In genomic region chr14:69964841-69965240, GRCh38 we compare ENCODE assay signal across 19 cellular contexts.
A peak's percentile ranks its signal among the peaks of the same experiment; 100 is the strongest.
DNase-seq lines count a peak whose midpoint lies in the region; ATAC-seq and TF ChIP-seq lines count a peak whose summit lies in the region.
"Had no signal": no experiment of that assay in that cellular context is flagged by ENCODE, and none has a peak within 500 bp of the region (broad histone marks: within the 10 kb centered on the region; RNA-seq: fewer than 3 reads in every experiment).

No MANE protein-coding gene starts in this region.

- POLR2A ChIA-PET in MCF 10A (lab: Yijun Ruan, JAX): no interaction called here

- H3K4me1 Mint-ChIP-seq in MCF 10A (ENCODE audit: insufficient read depth, unreplicated experiment): no peaks in the 10 kb centered on the region
- no peaks in the 10 kb centered on the region for H3K4me1 Mint-ChIP-seq in effector memory CD8-positive, alpha-beta T cell (ENCODE audit: low read depth in 2 of 2)
- H3K4me1 Mint-ChIP-seq: IgD-negative memory B cell had no signal

- peak; percentile 91 for ATAC-seq in RWPE2 (ENCODE audit: low read depth)
- no peak for ATAC-seq in effector memory CD8-positive, alpha-beta T cell (replicated peaks)
- ATAC-seq: A549 had no signal

- no peak overlapping the region for H3K4me3 Mint-ChIP-seq in MCF 10A (ENCODE audit: unreplicated experiment)
- no peak overlapping the region for H3K4me3 Mint-ChIP-seq in effector memory CD8-positive, alpha-beta T cell
- H3K4me3 Mint-ChIP-seq: CD4-positive, alpha-beta T cell; H9; IgD-negative memory B cell had no signal

- H3K4me1 ChIP-seq in breast epithelium (no peaks in the 10 kb centered on the region), RWPE2 (ENCODE audit: insufficient read depth, poor library complexity, severe bottlenecking) (no peaks in the 10 kb centered on the region), tibial artery (no peaks in the 10 kb centered on the region)

- no peak for TF ChIP-seq POLR2A in breast epithelium (IDR thresholded peaks at IDR 0.05)

- no peaks in the 10 kb centered on the region for H3K27me3 Mint-ChIP-seq in MCF 10A (ENCODE audit: insufficient read depth, unreplicated experiment)
- H3K27me3 Mint-ChIP-seq in effector memory CD8-positive, alpha-beta T cell: peaks cover 37 to 39% of the 10 kb centered on the region in 2 donors

- TF ChIP-seq CTCF in MCF 10A (IDR thresholded peaks at IDR 0.05; ENCODE audit: unreplicated experiment): no peak
- no peak for TF ChIP-seq CTCF in breast epithelium (IDR thresholded peaks at IDR 0.05)
- TF ChIP-seq CTCF in RWPE2 (IDR thresholded peaks at IDR 0.05; ENCODE audit: poor library complexity, severe bottlenecking): no peak
- TF ChIP-seq CTCF in epithelial cell of esophagus (IDR thresholded peaks at IDR 0.05; ENCODE audit: insufficient read depth, low read depth, low read length, missing control alignments): no peak
- no peak for TF ChIP-seq CTCF in tibial artery (IDR thresholded peaks at IDR 0.05)

- DNase-seq in MCF 10A (ENCODE audit: unreplicated experiment) (peak; percentile 25), breast epithelium (ENCODE audit: low spot score in 2 of 2) (no peak), RWPE2 (ENCODE audit: low spot score) (no peak), epithelial cell of esophagus (ENCODE audit: low read depth) (peak; percentile 65), substantia nigra (lab: John Stamatoyannopoulos, UW) (no peak), NCI-H1092 (lab: John Stamatoyannopoulos, UW) (no peak), tibial artery (no peak)
- DNase-seq in effector memory CD8-positive, alpha-beta T cell: no peak
- DNase-seq: AML-193; Caco-2; CD4-positive, alpha-beta T cell; DMS153; DMS79; GDM1; H9 had no signal

- no peaks in the 10 kb centered on the region for H3K36me3 ChIP-seq in breast epithelium
- H3K36me3 ChIP-seq in RWPE2 (ENCODE audit: low read depth): no peaks in the 10 kb centered on the region
- no peaks in the 10 kb centered on the region for H3K36me3 ChIP-seq in tibial artery

- no peaks in the 10 kb centered on the region for H3K36me3 Mint-ChIP-seq in MCF 10A (ENCODE audit: insufficient read depth, unreplicated experiment)
- no peaks in the 10 kb centered on the region for H3K36me3 Mint-ChIP-seq in effector memory CD8-positive, alpha-beta T cell (ENCODE audit: insufficient read depth)
- H3K36me3 Mint-ChIP-seq: IgD-negative memory B cell had no signal

- no TSS peak for BruUV-seq in MCF 10A (replicated peaks; lab: Mats Ljungman, UMichigan)

- H3K4me3 ChIP-seq in breast epithelium: no peak overlapping the region
- H3K4me3 ChIP-seq in RWPE2 (ENCODE audit: severe bottlenecking): no peak overlapping the region
- no peak overlapping the region for H3K4me3 ChIP-seq in epithelial cell of esophagus (ENCODE audit: low read length)
- no peak overlapping the region for H3K4me3 ChIP-seq in tibial artery
- H3K4me3 ChIP-seq: A549 had no signal

- H3K27me3 ChIP-seq in breast epithelium: no peaks in the 10 kb centered on the region
- H3K27me3 ChIP-seq in RWPE2 (ENCODE audit: insufficient read depth, poor library complexity, severe bottlenecking): no peaks in the 10 kb centered on the region
- H3K27me3 ChIP-seq in tibial artery: no peaks in the 10 kb centered on the region

- CTCF ChIA-PET in MCF 10A (lab: Yijun Ruan, JAX): no interaction called here

- no peaks in the 10 kb centered on the region for H3K9me3 Mint-ChIP-seq in MCF 10A (ENCODE audit: unreplicated experiment)
- H3K9me3 Mint-ChIP-seq in effector memory CD8-positive, alpha-beta T cell: no peaks in the 10 kb centered on the region
- H3K9me3 Mint-ChIP-seq: CD4-positive, alpha-beta T cell; H9 had no signal

- H3K27ac ChIP-seq in breast epithelium (no peak overlapping the region), RWPE2 (ENCODE audit: poor library complexity, severe bottlenecking) (no peak overlapping the region), substantia nigra (ENCODE audit: low read depth, low read length, poor library complexity, severe bottlenecking) (peak overlapping the region; percentile 88), tibial artery (no peak overlapping the region)
- H3K27ac ChIP-seq: 22Rv1, A549, C4-2B had no signal

- H3K27ac Mint-ChIP-seq in MCF 10A (ENCODE audit: low read depth, unreplicated experiment): no peak overlapping the region
- H3K27ac Mint-ChIP-seq in effector memory CD8-positive, alpha-beta T cell: no peak overlapping the region
- H3K27ac Mint-ChIP-seq: CD4-positive, alpha-beta T cell; H9; IgD-negative memory B cell had no signal

- intact Hi-C loops in MCF 10A (cut with micrococcal nuclease): no loop called here
- intact Hi-C loops in breast epithelium (cut with DNase I; ENCODE audit: low total_unique reads): no loop called here
- intact Hi-C loops in tibial artery (cut with DNase I; ENCODE audit: low total_unique reads): no loop called here

- no peaks in the 10 kb centered on the region for H3K9me3 ChIP-seq in breast epithelium
- no peaks in the 10 kb centered on the region for H3K9me3 ChIP-seq in RWPE2 (ENCODE audit: severe bottlenecking)
- no peaks in the 10 kb centered on the region for H3K9me3 ChIP-seq in tibial artery
- H3K9me3 ChIP-seq: A549, Caco-2 had no signal

Comparison
In these comparisons a context has a peak if more than half of its experiments do, and no peak if none do; other contexts are left out.
1. DNase-seq: peak in MCF 10A (single experiment) and epithelial cell of esophagus (single experiment); none in breast epithelium (0 of 2), RWPE2 (single experiment), substantia nigra (0 of 49), NCI-H1092 (single experiment), tibial artery (0 of 2) and effector memory CD8-positive, alpha-beta T cell (0 of 3).